ENCODE assay signal across 1 cellular context in the genomic region with DNA sequence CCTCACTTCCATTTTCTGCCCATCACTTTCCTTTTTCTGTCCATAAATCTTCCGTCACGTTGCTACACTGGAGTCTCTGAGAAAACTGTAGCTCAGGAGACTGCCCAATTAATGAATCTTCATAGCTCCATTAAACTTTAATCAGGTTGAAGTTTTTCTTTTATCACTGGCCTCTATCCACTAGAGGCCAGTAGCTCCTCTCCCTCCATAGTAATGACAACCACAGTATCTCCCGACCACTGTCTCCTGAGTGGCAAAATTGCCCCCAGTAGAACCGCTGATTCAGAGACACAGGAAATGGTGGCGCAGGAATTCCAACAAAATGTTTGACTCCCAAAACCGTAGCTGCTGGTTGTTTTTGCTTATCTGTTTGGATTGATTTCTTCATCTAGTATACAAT.
TF ChIP-seq lines count a peak whose summit lies in the region.

No MANE protein-coding gene starts in this region.

TF ChIP-seq in H1, 55 proteins besides CTCF, POLR2A, EP300 and RAD21:
- TF ChIP-seq SUZ12 (IDR thresholded peaks at IDR 0.05; ENCODE audit: low read length): no peak
- TF ChIP-seq GABPA (IDR thresholded peaks at IDR 0.05; ENCODE audit: borderline replicate concordance, insufficient read depth, low read length): no peak
- no peak for TF ChIP-seq EZH2 (IDR thresholded peaks at IDR 0.05; ENCODE audit: low read depth, low read length, severe bottlenecking)
- no peak for TF ChIP-seq CEBPB (IDR thresholded peaks at IDR 0.05; ENCODE audit: low read depth, low read length)
- no peak for TF ChIP-seq USF2 (IDR thresholded peaks at IDR 0.05; ENCODE audit: low read length)
- no peak for TF ChIP-seq TAF7 (optimal IDR thresholded peaks at IDR 0.05; ENCODE audit: borderline replicate concordance, low read depth, low read length)
- no peak for TF ChIP-seq KDM1A (IDR thresholded peaks at IDR 0.05; ENCODE audit: borderline replicate concordance, low read length)
- TF ChIP-seq SAP30 (IDR thresholded peaks at IDR 0.05; ENCODE audit: insufficient read depth, insufficient replicate concordance, low read length): no peak
- TF ChIP-seq BRCA1 (IDR thresholded peaks at IDR 0.05; ENCODE audit: low read depth, low read length): no peak
- TF ChIP-seq TAF1 (IDR thresholded peaks at IDR 0.05; ENCODE audit: low read depth, low read length): no peak
- no peak for TF ChIP-seq TEAD4 (IDR thresholded peaks at IDR 0.05; ENCODE audit: low read depth, low read length)
- no peak for TF ChIP-seq RFX5 (IDR thresholded peaks at IDR 0.05; ENCODE audit: borderline replicate concordance, low read depth, low read length)
- TF ChIP-seq E2F6 (IDR thresholded peaks at IDR 0.05): no peak
- TF ChIP-seq, protein P1, sequence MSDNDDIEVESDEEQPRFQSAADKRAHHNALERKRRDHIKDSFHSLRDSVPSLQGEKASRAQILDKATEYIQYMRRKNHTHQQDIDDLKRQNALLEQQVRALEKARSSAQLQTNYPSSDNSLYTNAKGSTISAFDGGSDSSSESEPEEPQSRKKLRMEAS (IDR thresholded peaks at IDR 0.05): no peak
- TF ChIP-seq PHF8 (conservative IDR thresholded peaks at IDR 0.05; ENCODE audit: low read depth, low read length): no peak
- no peak for TF ChIP-seq ZNF274 (IDR thresholded peaks at IDR 0.05; ENCODE audit: borderline replicate concordance, extremely low read depth, low read length)
- no peak for TF ChIP-seq KDM5A (IDR thresholded peaks at IDR 0.05; ENCODE audit: low read length)
